ENCODE assay signal across 13 cellular contexts in the genomic region with DNA sequence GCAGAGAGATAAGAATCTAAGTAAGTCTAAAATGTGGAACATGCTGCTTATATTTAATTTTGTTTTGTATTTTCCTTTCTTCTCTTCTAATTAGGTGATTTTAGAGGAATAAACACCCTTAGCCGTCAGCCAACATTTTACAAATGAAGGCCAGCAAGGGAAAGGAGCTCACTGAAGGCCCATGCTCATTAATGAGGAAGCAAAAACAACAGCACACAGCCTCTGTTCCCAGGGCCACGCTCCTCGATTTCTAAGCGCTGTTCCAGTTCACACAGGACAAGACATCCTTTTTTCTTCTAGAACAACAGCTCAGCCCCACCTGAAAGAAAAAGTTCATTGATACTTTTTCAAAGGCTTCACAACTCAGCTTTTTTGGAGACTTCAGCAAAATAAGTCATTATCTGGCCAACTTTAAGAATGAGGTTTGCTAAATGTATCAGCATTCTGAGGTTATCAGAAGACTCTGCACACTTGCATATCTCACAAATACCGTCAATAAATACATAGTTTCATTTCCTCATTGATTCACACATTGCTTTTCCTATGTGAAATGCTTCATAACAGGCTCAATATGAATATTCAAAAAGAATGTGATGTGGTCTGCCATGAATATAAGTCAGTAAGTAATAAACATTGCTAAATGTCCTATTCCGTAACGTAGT. TPM values are rescaled to one million over a fixed set of nuclear protein-coding genes. Genes with fewer than 3 reads are reported as not detected.
DNase-seq lines count a peak whose midpoint lies in the region; ATAC-seq and TF ChIP-seq lines count a peak whose summit lies in the region.
"Had no signal": no experiment of that assay in that cellular context is flagged by ENCODE, and none has a peak within 500 bp of the region (broad histone marks: within the 10 kb centered on the region; RNA-seq: fewer than 3 reads in every experiment).

No MANE protein-coding gene starts in this region.

- intact Hi-C loops in activated B cell treated with CpG ODN at 0.5 μM for 24 hours (cut with micrococcal nuclease) (loop anchor here (2.0 to 5.0 kb wide), 2 partner anchors 25 to 37 kb away; no protein-coding TSS in a partner anchor), lower leg skin (cut with DNase I; ENCODE audit: low total_unique reads) (no loop called here)

- H3K9me3 ChIP-seq in effector memory CD4-positive, alpha-beta T cell (ENCODE audit: control insufficient read depth, low read length) = peaks cover 6% of the 10 kb centered on the region

- H3K27me3 Mint-ChIP-seq in activated B cell treated with CpG ODN at 0.5 μM for 24 hours = no peaks in the 10 kb centered on the region
- H3K27me3 Mint-ChIP-seq: stimulated activated naive CD8-positive, alpha-beta T cell treated with anti-CD3 and anti-CD28 coated beads, Interleukin-15, Interleukin-2, amounts not matched to agents 100 ng/mL and 50 ng/mL, for 24 hours had no signal

- H3K9me3 Mint-ChIP-seq in activated B cell treated with CpG ODN at 0.5 μM for 24 hours = peaks cover 15% of the 10 kb centered on the region

- peak overlapping the region; percentile 45 for H3K4me3 Mint-ChIP-seq in activated B cell treated with CpG ODN at 0.5 μM for 24 hours
- H3K4me3 Mint-ChIP-seq: stimulated activated naive CD8-positive, alpha-beta T cell treated with anti-CD3 and anti-CD28 coated beads, Interleukin-15, Interleukin-2, amounts not matched to agents 100 ng/mL and 50 ng/mL, for 24 hours had no signal

- ATAC-seq in GM19455 (IDR thresholded peaks at IDR 0.05; ENCODE audit: unreplicated experiment) (peak; percentile 77), HG03064 (IDR thresholded peaks at IDR 0.05; ENCODE audit: low read depth, unreplicated experiment) (peak; percentile 71), activated B cell treated with CpG ODN at 0.5 μM for 24 hours (ENCODE audit: low read depth) (peak; percentile 68), SK-N-SH treated with all-trans-retinoic acid at 6 μM for 48 hours (no peak)
- ATAC-seq: left lobe of liver had no signal

- WGBS in lower leg skin, 2 donors = 81 to 83% methylated on average over 7 of the region's 7 CpGs

- H3K36me3 ChIP-seq in GM06990 (ENCODE audit: control insufficient read depth, insufficient read depth, low read length) = no peaks in the 10 kb centered on the region
- no peaks in the 10 kb centered on the region for H3K36me3 ChIP-seq in effector memory CD4-positive, alpha-beta T cell (ENCODE audit: control insufficient read depth, insufficient read depth, low read length)
- H3K36me3 ChIP-seq: WERI-Rb-1 had no signal

- no peak overlapping the region for H3K27ac ChIP-seq in effector memory CD4-positive, alpha-beta T cell (ENCODE audit: insufficient read depth, low read length, poor library complexity, severe bottlenecking)
- H3K27ac ChIP-seq: KMS-11, WERI-Rb-1 had no signal

- peak overlapping the region; percentile 64 for H3K27ac Mint-ChIP-seq in activated B cell treated with CpG ODN at 0.5 μM for 24 hours
- H3K27ac Mint-ChIP-seq: stimulated activated naive CD8-positive, alpha-beta T cell treated with anti-CD3 and anti-CD28 coated beads, Interleukin-15, Interleukin-2, amounts not matched to agents 100 ng/mL and 50 ng/mL, for 24 hours had no signal

- H3K4me1 Mint-ChIP-seq in activated B cell treated with CpG ODN at 0.5 μM for 24 hours = peaks cover 24% of the 10 kb centered on the region

- TF ChIP-seq CTCF in GM06990 (IDR thresholded peaks at IDR 0.05; ENCODE audit: insufficient read depth, low read length, poor library complexity, severe bottlenecking) (no peak), activated B cell treated with CpG ODN at 0.5 μM for 24 hours (IDR thresholded peaks at IDR 0.05) (no peak), lower leg skin (IDR thresholded peaks at IDR 0.05) (no peak)

- H3K4me3 ChIP-seq in GM06990 (replicated peaks; ENCODE audit: low read depth, low read length) (no peak overlapping the region), lower leg skin (ENCODE audit: low read depth, poor library complexity, severe bottlenecking) (no peak overlapping the region)
- no peak overlapping the region for H3K4me3 ChIP-seq in effector memory CD4-positive, alpha-beta T cell (ENCODE audit: insufficient read depth, low read depth, low read length, poor library complexity, severe bottlenecking)

- no peaks in the 10 kb centered on the region for H3K27me3 ChIP-seq in GM06990 (replicated peaks; ENCODE audit: control insufficient read depth, insufficient read depth, low read length)
- no peaks in the 10 kb centered on the region for H3K27me3 ChIP-seq in effector memory CD4-positive, alpha-beta T cell (replicated peaks; ENCODE audit: control insufficient read depth, insufficient read depth, low read length, poor library complexity, severe bottlenecking)

- POLR2A ChIA-PET in activated B cell treated with CpG ODN at 0.5 μM for 24 hours (lab: Charles Lee) = interaction anchor here (0.7 to 1.6 kb wide), 4 partner anchors 8 to 35 kb away, joined by 3 to 8 read pairs (median 4); partner anchors contain the start of gene SFMBT2

- no peaks in the 10 kb centered on the region for H3K4me1 ChIP-seq in effector memory CD4-positive, alpha-beta T cell (ENCODE audit: control insufficient read depth, insufficient read depth, low read length, poor library complexity, severe bottlenecking)

- DNase-seq in GM06990 (ENCODE audit: extremely low read depth, insufficient read length) (peak; percentile 51), activated B cell treated with CpG ODN at 0.5 μM for 24 hours (no peak), activated gamma-delta T cell treated with Interleukin-2 at 50 U/mL for 16 hours (no peak), lower leg skin (ENCODE audit: low spot score in 2 of 2) (no peak)
- no peak for DNase-seq in effector memory CD4-positive, alpha-beta T cell
- DNase-seq: NCI-H69, WERI-Rb-1 had no signal

- H3K36me3 Mint-ChIP-seq in activated B cell treated with CpG ODN at 0.5 μM for 24 hours (ENCODE audit: low read depth) = no peaks in the 10 kb centered on the region

- TF ChIP-seq POLR2A in lower leg skin (IDR thresholded peaks at IDR 0.05) = no peak

- CTCF ChIA-PET in activated B cell treated with CpG ODN at 0.5 μM for 24 hours (lab: Charles Lee) = interaction anchor here (0.8 to 1.6 kb wide), 3 partner anchors 28 to 525 kb away, joined by 3 read pairs; no protein-coding TSS in a partner anchor

TF ChIP-seq in SK-N-SH treated with all-trans-retinoic acid at 6 μM for 48 hours, 23 proteins besides CTCF, POLR2A, EP300 and RAD21:
- TF ChIP-seq, protein P1, sequence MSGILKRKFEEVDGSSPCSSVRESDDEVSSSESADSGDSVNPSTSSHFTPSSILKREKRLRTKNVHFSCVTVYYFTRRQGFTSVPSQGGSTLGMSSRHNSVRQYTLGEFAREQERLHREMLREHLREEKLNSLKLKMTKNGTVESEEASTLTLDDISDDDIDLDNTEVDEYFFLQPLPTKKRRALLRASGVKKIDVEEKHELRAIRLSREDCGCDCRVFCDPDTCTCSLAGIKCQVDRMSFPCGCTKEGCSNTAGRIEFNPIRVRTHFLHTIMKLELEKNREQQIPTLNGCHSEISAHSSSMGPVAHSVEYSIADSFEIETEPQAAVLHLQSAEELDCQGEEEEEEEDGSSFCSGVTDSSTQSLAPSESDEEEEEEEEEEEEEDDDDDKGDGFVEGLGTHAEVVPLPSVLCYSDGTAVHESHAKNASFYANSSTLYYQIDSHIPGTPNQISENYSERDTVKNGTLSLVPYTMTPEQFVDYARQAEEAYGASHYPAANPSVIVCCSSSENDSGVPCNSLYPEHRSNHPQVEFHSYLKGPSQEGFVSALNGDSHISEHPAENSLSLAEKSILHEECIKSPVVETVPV (CRISPR knock-in tag; IDR thresholded peaks at IDR 0.05) = no peak
- TF ChIP-seq CSDC2 (CRISPR knock-in tag; IDR thresholded peaks at IDR 0.05) (no peak), ESRRG (CRISPR knock-in tag; IDR thresholded peaks at IDR 0.05) (no peak), RARB (CRISPR knock-in tag; IDR thresholded peaks at IDR 0.05) (no peak), ZFP3 (CRISPR knock-in tag; IDR thresholded peaks at IDR 0.05) (no peak), ZNF8 (CRISPR knock-in tag; IDR thresholded peaks at IDR 0.05) (no peak), GLIS3 (CRISPR knock-in tag; IDR thresholded peaks at IDR 0.05) (no peak), ZNF70 (CRISPR knock-in tag; IDR thresholded peaks at IDR 0.05) (no peak), SNAI2 (CRISPR knock-in tag; IDR thresholded peaks at IDR 0.05) (no peak)

RNA-seq across cellular contexts. Expression of gene SFMBT2, which starts 34.8 kb away (rescaled TPM):
- total RNA-seq in activated B cell treated with CpG ODN at 0.5 μM for 24 hours (18.7 and 19.2 TPM in 2 replicates), lower leg skin (1 to 10 TPM in 3 of 4 donors, under 1 TPM in 1; 0.42 to 3.3 (median 1.9) TPM)
